3 cellular contexts compared by ENCODE assay signal in the genomic region with DNA sequence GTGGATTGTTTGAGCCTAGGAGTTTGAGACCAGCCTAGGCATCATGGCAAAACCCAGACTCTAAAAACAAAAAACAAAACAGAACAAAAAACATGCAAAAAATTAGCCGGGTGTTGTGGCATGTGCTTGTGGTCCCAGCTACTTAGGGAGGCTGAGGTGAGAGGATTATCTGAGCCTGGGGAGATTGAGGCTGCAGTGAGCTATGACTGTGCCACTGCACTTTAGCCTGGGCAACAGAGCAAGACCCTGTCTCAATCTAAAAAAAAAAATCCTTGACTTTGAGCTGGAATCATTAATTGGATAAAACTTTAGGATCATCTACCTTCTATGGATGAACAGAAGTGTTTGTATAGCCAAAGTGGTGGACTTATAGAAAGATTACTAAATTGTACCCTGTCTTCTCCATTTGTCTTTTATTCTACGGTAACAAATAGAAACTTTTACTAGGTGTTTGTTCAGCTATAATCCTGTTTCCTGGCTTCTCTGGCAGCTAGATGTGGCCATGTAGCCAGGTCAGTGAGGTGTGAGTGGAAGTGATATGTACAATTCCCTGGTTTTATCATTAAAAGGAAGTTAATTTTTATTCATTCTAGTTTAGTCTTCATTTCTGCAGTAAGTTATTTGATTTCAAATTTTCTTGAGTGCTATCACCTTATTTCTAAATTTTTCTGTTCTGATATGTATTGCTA.
A peak's percentile ranks its signal among the peaks of the same experiment; 100 is the strongest.
TF ChIP-seq lines count a peak whose summit lies in the region.

No MANE protein-coding gene starts in this region.

TF ChIP-seq in GM23338, 12 proteins besides CTCF, POLR2A, EP300 and RAD21 (continues in another document):
- TF ChIP-seq, protein P1, sequence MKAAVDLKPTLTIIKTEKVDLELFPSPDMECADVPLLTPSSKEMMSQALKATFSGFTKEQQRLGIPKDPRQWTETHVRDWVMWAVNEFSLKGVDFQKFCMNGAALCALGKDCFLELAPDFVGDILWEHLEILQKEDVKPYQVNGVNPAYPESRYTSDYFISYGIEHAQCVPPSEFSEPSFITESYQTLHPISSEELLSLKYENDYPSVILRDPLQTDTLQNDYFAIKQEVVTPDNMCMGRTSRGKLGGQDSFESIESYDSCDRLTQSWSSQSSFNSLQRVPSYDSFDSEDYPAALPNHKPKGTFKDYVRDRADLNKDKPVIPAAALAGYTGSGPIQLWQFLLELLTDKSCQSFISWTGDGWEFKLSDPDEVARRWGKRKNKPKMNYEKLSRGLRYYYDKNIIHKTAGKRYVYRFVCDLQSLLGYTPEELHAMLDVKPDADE (IDR thresholded peaks at IDR 0.05) = no peak
- TF ChIP-seq, protein P2, sequence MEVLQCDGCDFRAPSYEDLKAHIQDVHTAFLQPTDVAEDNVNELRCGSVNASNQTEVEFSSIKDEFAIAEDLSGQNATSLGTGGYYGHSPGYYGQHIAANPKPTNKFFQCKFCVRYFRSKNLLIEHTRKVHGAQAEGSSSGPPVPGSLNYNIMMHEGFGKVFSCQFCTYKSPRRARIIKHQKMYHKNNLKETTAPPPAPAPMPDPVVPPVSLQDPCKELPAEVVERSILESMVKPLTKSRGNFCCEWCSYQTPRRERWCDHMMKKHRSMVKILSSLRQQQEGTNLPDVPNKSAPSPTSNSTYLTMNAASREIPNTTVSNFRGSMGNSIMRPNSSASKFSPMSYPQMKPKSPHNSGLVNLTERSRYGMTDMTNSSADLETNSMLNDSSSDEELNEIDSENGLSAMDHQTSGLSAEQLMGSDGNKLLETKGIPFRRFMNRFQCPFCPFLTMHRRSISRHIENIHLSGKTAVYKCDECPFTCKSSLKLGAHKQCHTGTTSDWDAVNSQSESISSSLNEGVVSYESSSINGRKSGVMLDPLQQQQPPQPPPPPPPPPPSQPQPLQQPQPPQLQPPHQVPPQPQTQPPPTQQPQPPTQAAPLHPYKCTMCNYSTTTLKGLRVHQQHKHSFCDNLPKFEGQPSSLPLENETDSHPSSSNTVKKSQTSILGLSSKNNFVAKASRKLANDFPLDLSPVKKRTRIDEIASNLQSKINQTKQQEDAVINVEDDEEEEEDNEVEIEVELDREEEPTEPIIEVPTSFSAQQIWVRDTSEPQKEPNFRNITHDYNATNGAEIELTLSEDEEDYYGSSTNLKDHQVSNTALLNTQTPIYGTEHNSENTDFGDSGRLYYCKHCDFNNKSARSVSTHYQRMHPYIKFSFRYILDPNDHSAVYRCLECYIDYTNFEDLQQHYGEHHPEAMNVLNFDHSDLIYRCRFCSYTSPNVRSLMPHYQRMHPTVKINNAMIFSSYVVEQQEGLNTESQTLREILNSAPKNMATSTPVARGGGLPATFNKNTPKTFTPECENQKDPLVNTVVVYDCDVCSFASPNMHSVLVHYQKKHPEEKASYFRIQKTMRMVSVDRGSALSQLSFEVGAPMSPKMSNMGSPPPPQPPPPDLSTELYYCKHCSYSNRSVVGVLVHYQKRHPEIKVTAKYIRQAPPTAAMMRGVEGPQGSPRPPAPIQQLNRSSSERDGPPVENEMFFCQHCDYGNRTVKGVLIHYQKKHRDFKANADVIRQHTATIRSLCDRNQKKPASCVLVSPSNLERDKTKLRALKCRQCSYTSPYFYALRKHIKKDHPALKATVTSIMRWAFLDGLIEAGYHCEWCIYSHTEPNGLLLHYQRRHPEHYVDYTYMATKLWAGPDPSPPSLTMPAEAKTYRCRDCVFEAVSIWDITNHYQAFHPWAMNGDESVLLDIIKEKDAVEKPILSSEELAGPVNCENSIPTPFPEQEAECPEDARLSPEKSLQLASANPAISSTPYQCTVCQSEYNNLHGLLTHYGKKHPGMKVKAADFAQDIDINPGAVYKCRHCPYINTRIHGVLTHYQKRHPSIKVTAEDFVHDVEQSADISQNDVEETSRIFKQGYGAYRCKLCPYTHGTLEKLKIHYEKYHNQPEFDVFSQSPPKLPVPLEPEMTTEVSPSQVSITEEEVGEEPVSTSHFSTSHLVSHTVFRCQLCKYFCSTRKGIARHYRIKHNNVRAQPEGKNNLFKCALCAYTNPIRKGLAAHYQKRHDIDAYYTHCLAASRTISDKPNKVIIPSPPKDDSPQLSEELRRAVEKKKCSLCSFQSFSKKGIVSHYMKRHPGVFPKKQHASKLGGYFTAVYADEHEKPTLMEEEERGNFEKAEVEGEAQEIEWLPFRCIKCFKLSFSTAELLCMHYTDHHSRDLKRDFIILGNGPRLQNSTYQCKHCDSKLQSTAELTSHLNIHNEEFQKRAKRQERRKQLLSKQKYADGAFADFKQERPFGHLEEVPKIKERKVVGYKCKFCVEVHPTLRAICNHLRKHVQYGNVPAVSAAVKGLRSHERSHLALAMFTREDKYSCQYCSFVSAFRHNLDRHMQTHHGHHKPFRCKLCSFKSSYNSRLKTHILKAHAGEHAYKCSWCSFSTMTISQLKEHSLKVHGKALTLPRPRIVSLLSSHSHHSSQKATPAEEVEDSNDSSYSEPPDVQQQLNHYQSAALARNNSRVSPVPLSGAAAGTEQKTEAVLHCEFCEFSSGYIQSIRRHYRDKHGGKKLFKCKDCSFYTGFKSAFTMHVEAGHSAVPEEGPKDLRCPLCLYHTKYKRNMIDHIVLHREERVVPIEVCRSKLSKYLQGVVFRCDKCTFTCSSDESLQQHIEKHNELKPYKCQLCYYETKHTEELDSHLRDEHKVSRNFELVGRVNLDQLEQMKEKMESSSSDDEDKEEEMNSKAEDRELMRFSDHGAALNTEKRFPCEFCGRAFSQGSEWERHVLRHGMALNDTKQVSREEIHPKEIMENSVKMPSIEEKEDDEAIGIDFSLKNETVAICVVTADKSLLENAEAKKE (CRISPR knock-in tag; IDR thresholded peaks at IDR 0.05) = no peak

TF ChIP-seq in HEK293, 187 proteins besides CTCF, POLR2A, EP300 and RAD21:
- TF ChIP-seq ZNF654 (tag by site-specific recombination; IDR thresholded peaks at IDR 0.05; ENCODE audit: low read depth) (no peak), ZNF274 (IDR thresholded peaks at IDR 0.05; ENCODE audit: low read length) (no peak), ZNF274 (tag by site-specific recombination; IDR thresholded peaks at IDR 0.05; ENCODE audit: borderline replicate concordance) (no peak), ZNF121 (tag by site-specific recombination; IDR thresholded peaks at IDR 0.05) (0 out of 2 replicates have a peak, but pooled peaks have one; percentile 49)

TF ChIP-seq in K562, 482 proteins besides CTCF, POLR2A, EP300 and RAD21:
- TF ChIP-seq KDM1A (IDR thresholded peaks at IDR 0.05) = no peak
- peak; percentile 91 for TF ChIP-seq ZNF121 (CRISPR knock-in tag; conservative IDR thresholded peaks at IDR 0.05)
- no peak for TF ChIP-seq BRCA1 (IDR thresholded peaks at IDR 0.05)
- TF ChIP-seq BRCA1 (CRISPR knock-in tag; IDR thresholded peaks at IDR 0.05) = no peak
TF ChIP-seq in K562: peak in this region for 1.
